In the genomic region with DNA sequence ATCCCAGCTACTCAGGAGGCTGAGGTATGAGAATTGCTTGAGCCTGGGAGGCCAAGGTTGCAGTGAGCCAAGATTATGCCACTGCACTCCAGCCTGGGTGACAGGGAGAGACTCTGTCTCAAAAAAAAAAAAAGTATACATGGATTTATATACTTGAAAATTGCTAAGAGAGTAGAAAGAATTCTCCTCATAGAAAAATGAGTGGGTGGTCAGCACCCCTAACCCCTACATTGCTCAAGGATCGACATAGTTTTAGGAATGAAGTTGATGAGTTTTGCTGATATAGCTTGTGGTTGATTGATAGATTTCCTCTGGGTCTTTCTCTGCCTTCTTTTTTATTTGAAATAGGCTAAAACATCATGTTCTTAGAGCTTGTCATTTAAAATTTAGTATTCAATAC, we compare ENCODE assay signal across 4 cellular contexts.
"Had no signal": no experiment of that assay in that cellular context is flagged by ENCODE, and none has a peak within 500 bp of the region (broad histone marks: within the 10 kb centered on the region; RNA-seq: fewer than 3 reads in every experiment).

No MANE protein-coding gene starts in this region.

- H3K9me3 Mint-ChIP-seq: GM23338, H9, IgD-negative memory B cell had no signal

- ATAC-seq: GM23338 had no signal

- H3K4me3 Mint-ChIP-seq: GM23338, H9 had no signal

- H3K27ac Mint-ChIP-seq: IgD-negative memory B cell had no signal

- H3K27me3 Mint-ChIP-seq: IgD-negative memory B cell had no signal

- H3K4me3 ChIP-seq: GM23338 had no signal

- DNase-seq: H9, HCEC 1CT had no signal
